In genomic region chr18:71130351-71130750, GRCh38 we compare ENCODE assay signal across 31 cellular contexts.
"Had no signal": no experiment of that assay in that cellular context is flagged by ENCODE, and none has a peak within 500 bp of the region (broad histone marks: within the 10 kb centered on the region; RNA-seq: fewer than 3 reads in every experiment).

No MANE protein-coding gene starts in this region.

- H3K36me3 ChIP-seq: adrenal gland, brain microvascular endothelial cell, breast epithelium had no signal

- H3K9me3 ChIP-seq: adrenal gland, body of pancreas, breast epithelium had no signal

- H3K4me3 ChIP-seq: adrenal gland, body of pancreas, breast epithelium had no signal

- H3K27ac ChIP-seq: adrenal gland, body of pancreas, brain microvascular endothelial cell, breast epithelium, VCaP had no signal

- H3K4me1 ChIP-seq: adrenal gland, body of pancreas, breast epithelium had no signal

- ATAC-seq: activated CD8-positive, alpha-beta T cell treated with anti-CD3 and anti-CD28 coated beads for 36 hours; activated naive CD4-positive, alpha-beta T cell treated with anti-CD3 and anti-CD28 coated beads, Interleukin-2, amount 50 U/mL, for 72 hours; activated T-cell treated with anti-CD3 and anti-CD28 coated beads, Interleukin-2, amount 50 U/mL, for 4 hours; activated T-cell treated with anti-CD3 and anti-CD28 coated beads, Interleukin-2, amount 50 U/mL, for 72 hours; activated T-helper 17 cell treated with anti-CD3 and anti-CD28 coated beads, Interleukin-2, amount 50 U/mL, for 72 hours; body of pancreas had no signal

- H3K27me3 ChIP-seq: adrenal gland, body of pancreas, brain microvascular endothelial cell, breast epithelium had no signal

- DNase-seq: activated B cell treated with CpG ODN at 0.5 μM for 24 hours; activated CD4-positive, alpha-beta memory T cell treated with anti-CD3 and anti-CD28 coated beads for 36 hours; activated CD4-positive, alpha-beta T cell treated with anti-CD3 and anti-CD28 coated beads for 4 hours; activated CD4-positive, alpha-beta T cell treated with anti-CD3 and anti-CD28 coated beads, Interleukin-2, amount 10 ng/mL, durations not matched to agents 24 days and 14 days; activated CD4-positive, alpha-beta T cell treated with anti-CD3 and anti-CD28 coated beads, Interleukin-2, amount 50 U/mL, for 1 hour; activated CD4-positive, alpha-beta T cell treated with anti-CD3 and anti-CD28 coated beads, Interleukin-2, amount 50 U/mL, for 4 hours; activated CD4-positive, CD25-positive, alpha-beta regulatory T cell treated with anti-CD3 and anti-CD28 coated beads, Interleukin-2, amount 50 U/mL, for 72 hours; activated CD8-positive, alpha-beta memory T cell treated with anti-CD3 and anti-CD28 coated beads, Interleukin-2, amount 50 U/mL, for 4 hours; activated CD8-positive, alpha-beta T cell treated with anti-CD3 and anti-CD28 coated beads for 36 hours; activated effector memory CD4-positive, alpha-beta T cell treated with anti-CD3 and anti-CD28 coated beads, Interleukin-2, amount 50 U/mL, for 16 hours; activated gamma-delta T cell treated with Interleukin-2 at 50 U/mL for 16 hours; activated naive CD4-positive, alpha-beta T cell; activated naive CD4-positive, alpha-beta T cell treated with anti-CD3 and anti-CD28 coated beads for 36 hours; activated naive CD4-positive, alpha-beta T cell treated with anti-CD3 and anti-CD28 coated beads, Interleukin-2, amount 50 U/mL, for 16 hours; activated naive CD8-positive, alpha-beta T cell treated with anti-CD3 and anti-CD28 coated beads for 36 hours; activated T-cell treated with anti-CD3 and anti-CD28 coated beads for 4 hours; activated T-cell treated with anti-CD3 and anti-CD28 coated beads, Interleukin-2, amount 50 U/mL, for 1 hour; activated T-cell treated with anti-CD3 and anti-CD28 coated beads, Interleukin-2, amount 50 U/mL, for 4 hours; activated T-cell treated with anti-CD3 and anti-CD28 coated beads, Interleukin-2, amount 50 U/mL, for 72 hours; adrenal gland; amniotic stem cell; aorta; body of pancreas; brain microvascular endothelial cell; central memory CD4-positive, alpha-beta T cell; T-helper 2 cell; T-helper 9 cell had no signal
